17 cellular contexts compared by ENCODE assay signal in genomic region chr9:80383347-80383746, GRCh38.
A peak's percentile ranks its signal among the peaks of the same experiment; 100 is the strongest.
DNase-seq lines count a peak whose midpoint lies in the region; ATAC-seq and TF ChIP-seq lines count a peak whose summit lies in the region.
"Had no signal": no experiment of that assay in that cellular context is flagged by ENCODE, and none has a peak within 500 bp of the region (broad histone marks: within the 10 kb centered on the region; RNA-seq: fewer than 3 reads in every experiment).

No MANE protein-coding gene starts in this region.

- H3K4ac ChIP-seq in IMR-90 (ENCODE audit: low read depth, low read length), result no peak overlapping the region

- no peak overlapping the region for H3K18ac ChIP-seq in IMR-90 (ENCODE audit: low read depth, low read length)

- H3K14ac ChIP-seq in IMR-90 (replicated peaks; ENCODE audit: low read depth, low read length), result no peak overlapping the region

- no peak overlapping the region for H2AK5ac ChIP-seq in IMR-90 (ENCODE audit: low read depth, low read length)

- H3K56ac ChIP-seq in IMR-90 (ENCODE audit: extremely low read depth, insufficient read depth, low read length), result no peak overlapping the region

- intact Hi-C loops in IMR-90 (cut with micrococcal nuclease), result no loop called here

- POLR2A ChIA-PET in IMR-90 (lab: Charles Lee; ENCODE audit: unreplicated experiment), result no interaction called here

- H3K27ac ChIP-seq in IMR-90 (ENCODE audit: insufficient read depth, low read length) (no peak overlapping the region), osteoblast (ENCODE audit: low read depth, low read length) (no peak overlapping the region)
- H3K27ac ChIP-seq: BLaER1, C4-2B had no signal

- no peak overlapping the region for H4K8ac ChIP-seq in IMR-90 (ENCODE audit: low read depth in 2 of 2, low read length in 2 of 2)

- WGBS in IMR-90 (ENCODE audit: extremely low coverage in 2 of 2, insufficient read length in 1 of 2), 2 experiments, result no CpG with 5 or more reads among the region's 3 CpGs

- in situ Hi-C loops in IMR-90 (cut with MboI; ENCODE audit: low sequenced_read_pairs), result no loop called here

- H2BK15ac ChIP-seq in IMR-90 (ENCODE audit: low read depth, low read length), result no peak overlapping the region

- no peak overlapping the region for H4K91ac ChIP-seq in IMR-90 (ENCODE audit: insufficient read depth, low read depth, low read length)

- no peak overlapping the region for H4K5ac ChIP-seq in IMR-90 (ENCODE audit: low read depth, low read length)

- no peak overlapping the region for H2BK20ac ChIP-seq in IMR-90 (ENCODE audit: low read depth, low read length)

- peaks cover 0 to 4% of the 10 kb centered on the region in 2 donors for H3K9me3 Mint-ChIP-seq in activated naive CD4-positive, alpha-beta T cell treated with anti-CD3 and anti-CD28 coated beads, Interleukin-2, amount 50 U/mL, for 72 hours
- H3K9me3 Mint-ChIP-seq: CD8-positive, alpha-beta T cell had no signal

- H3K36me3 Mint-ChIP-seq in activated naive CD4-positive, alpha-beta T cell treated with anti-CD3 and anti-CD28 coated beads, Interleukin-2, amount 50 U/mL, for 72 hours, result no peaks in the 10 kb centered on the region
- H3K36me3 Mint-ChIP-seq: CD4-positive, CD25-positive, alpha-beta regulatory T cell; CD8-positive, alpha-beta T cell had no signal

- H3K27me3 ChIP-seq in IMR-90 (ENCODE audit: control insufficient read depth, insufficient read depth, low read length), result no peaks in the 10 kb centered on the region; the same call in 1 of the 2 replicates
- H3K27me3 ChIP-seq in adipocyte (replicated peaks; ENCODE audit: control insufficient read depth, insufficient read depth, low read length), result no peaks in the 10 kb centered on the region
- H3K27me3 ChIP-seq in osteoblast (ENCODE audit: insufficient read depth, low read length), result no peaks in the 10 kb centered on the region
- H3K27me3 ChIP-seq: BLaER1 had no signal

- no peak overlapping the region for H3K23ac ChIP-seq in IMR-90 (ENCODE audit: low read depth, low read length)

- H3K36me3 ChIP-seq in IMR-90 (ENCODE audit: control insufficient read depth, insufficient read depth, low read length) (no peaks in the 10 kb centered on the region), adipocyte (ENCODE audit: control insufficient read depth, insufficient read depth, low read length, severe bottlenecking) (no peaks in the 10 kb centered on the region), osteoblast (ENCODE audit: insufficient read depth, low read length) (no peaks in the 10 kb centered on the region)
- H3K36me3 ChIP-seq: BLaER1 had no signal

- no peak overlapping the region for H3K4me2 ChIP-seq in IMR-90 (ENCODE audit: low read depth, low read length)
- no peak overlapping the region for H3K4me2 ChIP-seq in osteoblast (ENCODE audit: insufficient read depth, low read length)
- H3K4me2 ChIP-seq: BLaER1 had no signal

- H2BK5ac ChIP-seq in IMR-90 (ENCODE audit: low read depth, low read length, poor library complexity, severe bottlenecking), result no peak overlapping the region

- H3K9me1 ChIP-seq in IMR-90 (ENCODE audit: insufficient read depth, low read length), result no peaks in the 10 kb centered on the region

- no peaks in the 10 kb centered on the region for H3K79me2 ChIP-seq in osteoblast (ENCODE audit: insufficient read depth, low read length)

- H3K27ac Mint-ChIP-seq in activated naive CD4-positive, alpha-beta T cell treated with anti-CD3 and anti-CD28 coated beads, Interleukin-2, amount 50 U/mL, for 72 hours, result no peak overlapping the region
- H3K27ac Mint-ChIP-seq: B cell; CD4-positive, CD25-positive, alpha-beta regulatory T cell; CD8-positive, alpha-beta T cell had no signal

- H2BK120ac ChIP-seq in IMR-90 (ENCODE audit: low read depth, low read length), result no peak overlapping the region

- no TSS peak for BruUV-seq in IMR-90 (replicated peaks; lab: Mats Ljungman, UMichigan)

- H3K9ac ChIP-seq in IMR-90 (ENCODE audit: low read depth, low read length) (no peak overlapping the region), adipocyte (ENCODE audit: low read length) (no peak overlapping the region)
- H3K9ac ChIP-seq: BLaER1 had no signal

- DNase-seq in IMR-90, result no peak
- DNase-seq in adipocyte (ENCODE audit: low read depth), result peak; percentile 12
- peak; percentile 66 for DNase-seq in osteoblast (ENCODE audit: insufficient read length, low spot score, missing footprints)
- DNase-seq in activated naive CD4-positive, alpha-beta T cell treated with anti-CD3 and anti-CD28 coated beads, Interleukin-2, amount 50 U/mL, for 72 hours (ENCODE audit: low spot score in 2 of 2), result no peak
- no peak for DNase-seq in SIG-M5 treated with dmso at 0.1 percent for 504 hours (lab: John Stamatoyannopoulos, UW; ENCODE audit: unreplicated experiment)
- DNase-seq in superior temporal gyrus (ENCODE audit: extremely low spot score), result no peak
- DNase-seq: Caco-2; CD4-positive, CD25-positive, alpha-beta regulatory T cell; CD8-positive, alpha-beta T cell; DMS153; DND-41; GOT3; H7; HCEC 1CT had no signal

- TF ChIP-seq CTCF in IMR-90 (conservative IDR thresholded peaks at IDR 0.05; ENCODE audit: low read depth, low read length), result no peak
- TF ChIP-seq CTCF in osteoblast (IDR thresholded peaks at IDR 0.05; ENCODE audit: extremely low read depth, low read depth, low read length), result no peak

- CTCF ChIA-PET in IMR-90 (lab: Yijun Ruan, JAX), result interaction anchor here (0.6 kb wide), 1 partner anchor 607 kb away, joined by 3 read pairs; no protein-coding TSS in a partner anchor

- TF ChIP-seq POLR2A in IMR-90 (IDR thresholded peaks at IDR 0.05; ENCODE audit: low read depth, low read length), result no peak

- H2AFZ ChIP-seq in IMR-90 (replicated peaks; ENCODE audit: low read length, poor library complexity), result no peak overlapping the region
- H2AFZ ChIP-seq in osteoblast (ENCODE audit: low read length), result no peak overlapping the region

- no peaks in the 10 kb centered on the region for H3K79me1 ChIP-seq in IMR-90 (ENCODE audit: low read depth in 1 of 2, low read length in 2 of 2)

- no peak for ATAC-seq in IMR-90 (ENCODE audit: low read depth)
- ATAC-seq in activated naive CD4-positive, alpha-beta T cell treated with anti-CD3 and anti-CD28 coated beads, Interleukin-2, amount 50 U/mL, for 72 hours, result no peak
- ATAC-seq: CD8-positive, alpha-beta T cell had no signal

- H3K4me3 ChIP-seq in IMR-90 (ENCODE audit: insufficient read depth, low read depth, low read length) (no peak overlapping the region), adipocyte (ENCODE audit: low read length) (no peak overlapping the region), osteoblast (ENCODE audit: insufficient read depth, low read length) (no peak overlapping the region)
- H3K4me3 ChIP-seq: BLaER1 had no signal

- H4K20me1 ChIP-seq in IMR-90 (ENCODE audit: insufficient read depth, low read length), result no peaks in the 10 kb centered on the region
- no peaks in the 10 kb centered on the region for H4K20me1 ChIP-seq in osteoblast (ENCODE audit: insufficient read depth, low read length)
- H4K20me1 ChIP-seq: BLaER1 had no signal

- no peak overlapping the region for H2AK9ac ChIP-seq in IMR-90 (replicated peaks; ENCODE audit: low read depth, low read length, poor library complexity)

- dilution Hi-C loops in IMR-90 (cut with HindIII; ENCODE audit: low sequenced_read_pairs, unreplicated experiment), result no loop called here

- TF ChIP-seq RAD21 in IMR-90 (IDR thresholded peaks at IDR 0.05; ENCODE audit: low read length), result no peak

- H3K9me3 ChIP-seq in IMR-90 (ENCODE audit: control insufficient read depth, insufficient read depth, low read length) (no peaks in the 10 kb centered on the region), adipocyte (ENCODE audit: control insufficient read depth, low read length) (no peaks in the 10 kb centered on the region), osteoblast (ENCODE audit: low read depth, low read length) (no peaks in the 10 kb centered on the region)
- H3K9me3 ChIP-seq: BLaER1, Caco-2 had no signal

- H3K4me1 ChIP-seq in IMR-90 (ENCODE audit: control insufficient read depth, insufficient read depth, low read length), result no peaks in the 10 kb centered on the region
- H3K4me1 ChIP-seq in adipocyte (ENCODE audit: control insufficient read depth, insufficient read depth, low read length), result no peaks in the 10 kb centered on the region
- H3K4me1 ChIP-seq in osteoblast (ENCODE audit: insufficient read depth, low read length), result no peaks in the 10 kb centered on the region
- H3K4me1 ChIP-seq: Caco-2 had no signal

TF ChIP-seq in IMR-90, 13 proteins besides CTCF, POLR2A, EP300 and RAD21:
- TF ChIP-seq NFE2L2 (IDR thresholded peaks at IDR 0.05; ENCODE audit: low read depth, low read length) (no peak), MAZ (IDR thresholded peaks at IDR 0.05; ENCODE audit: borderline replicate concordance, low read depth, low read length) (no peak), CEBPB (IDR thresholded peaks at IDR 0.05; ENCODE audit: low read depth, low read length) (peak; percentile 58; the same call in 1 of the 2 replicates), BHLHE40 (IDR thresholded peaks at IDR 0.05; ENCODE audit: low read depth, low read length) (no peak), ELK1 (IDR thresholded peaks at IDR 0.05; ENCODE audit: borderline replicate concordance, low read depth, low read length) (no peak), RCOR1 (IDR thresholded peaks at IDR 0.05; ENCODE audit: insufficient replicate concordance, low read length) (no peak)

Comparison
In these comparisons a context has a peak if more than half of its experiments do, and no peak if none do; other contexts are left out.
1. DNase-seq: peak in adipocyte (single experiment) and osteoblast (single experiment); none in IMR-90 (single experiment), activated naive CD4-positive, alpha-beta T cell treated with anti-CD3 and anti-CD28 coated beads, Interleukin-2, amount 50 U/mL, for 72 hours (0 of 2), SIG-M5 treated with dmso at 0.1 percent for 504 hours (single experiment) and superior temporal gyrus (single experiment).